8 cellular contexts compared by ENCODE assay signal in genomic region chr11:133966924-133967598, GRCh38. TPM values are rescaled to one million over a fixed set of nuclear protein-coding genes. Genes with fewer than 3 reads are reported as not detected.
DNase-seq lines count a peak whose midpoint lies in the region; ATAC-seq, FAIRE-seq and TF ChIP-seq lines count a peak whose summit lies in the region.

No MANE protein-coding gene starts in this region.

- H3K27me3 Mint-ChIP-seq in CD8-positive, alpha-beta memory T cell: peaks cover 26 to 31% of the 10 kb centered on the region in 2 donors
- H3K27me3 Mint-ChIP-seq in T-helper 17 cell (peaks cover 77% of the 10 kb centered on the region), astrocyte (ENCODE audit: low read depth, unreplicated experiment) (peaks cover 67% of the 10 kb centered on the region)
- peaks cover 3% of the 10 kb centered on the region for H3K27me3 Mint-ChIP-seq in stimulated activated naive CD8-positive, alpha-beta T cell treated with anti-CD3 and anti-CD28 coated beads, Interleukin-15, Interleukin-2, amounts not matched to agents 100 ng/mL and 50 ng/mL, for 24 hours

- H3K9ac ChIP-seq in astrocyte (ENCODE audit: low read length) (no peak overlapping the region), mesendoderm (ENCODE audit: low read length) (no peak overlapping the region)

- H3K56ac ChIP-seq in mesendoderm (ENCODE audit: low read length): no peak overlapping the region

- peak overlapping the region in 7 of 8 donors; percentile 59 to 97 (median 84) for H3K27ac Mint-ChIP-seq in CD8-positive, alpha-beta memory T cell
- no peak overlapping the region for H3K27ac Mint-ChIP-seq in T-helper 17 cell
- H3K27ac Mint-ChIP-seq in astrocyte (ENCODE audit: unreplicated experiment): no peak overlapping the region
- H3K27ac Mint-ChIP-seq in stimulated activated naive CD8-positive, alpha-beta T cell treated with anti-CD3 and anti-CD28 coated beads, Interleukin-15, Interleukin-2, amounts not matched to agents 100 ng/mL and 50 ng/mL, for 24 hours: peak overlapping the region; percentile 94

- H3K4me3 ChIP-seq in CD8-positive, alpha-beta memory T cell (ENCODE audit: low read length): peak overlapping the region; percentile 66
- no peak overlapping the region for H3K4me3 ChIP-seq in astrocyte (ENCODE audit: insufficient read depth, low read depth, low read length)
- H3K4me3 ChIP-seq in mesendoderm (ENCODE audit: low read length): no peak overlapping the region

- no peaks in the 10 kb centered on the region for H3K36me3 ChIP-seq in CD8-positive, alpha-beta memory T cell (ENCODE audit: insufficient read depth, low read length)
- H3K36me3 ChIP-seq in astrocyte (ENCODE audit: insufficient read depth, low read length): no peaks in the 10 kb centered on the region
- no peaks in the 10 kb centered on the region for H3K36me3 ChIP-seq in mesendoderm (ENCODE audit: control insufficient read depth, insufficient read depth, low read length)

- H3K9me3 Mint-ChIP-seq in CD8-positive, alpha-beta memory T cell: peaks cover 0 to 2% (median 0%) of the 10 kb centered on the region in 5 donors
- no peaks in the 10 kb centered on the region for H3K9me3 Mint-ChIP-seq in astrocyte (ENCODE audit: unreplicated experiment)
- no peaks in the 10 kb centered on the region for H3K9me3 Mint-ChIP-seq in stimulated activated naive CD8-positive, alpha-beta T cell treated with anti-CD3 and anti-CD28 coated beads, Interleukin-15, Interleukin-2, amounts not matched to agents 100 ng/mL and 50 ng/mL, for 24 hours

- no peaks in the 10 kb centered on the region for H3K27me3 ChIP-seq in CD8-positive, alpha-beta memory T cell (ENCODE audit: insufficient read depth, low read length, poor library complexity, severe bottlenecking)
- H3K27me3 ChIP-seq in astrocyte (ENCODE audit: insufficient read depth, low read length): no peaks in the 10 kb centered on the region
- H3K27me3 ChIP-seq in mesendoderm (ENCODE audit: insufficient read depth, low read length, poor library complexity): no peaks in the 10 kb centered on the region

- H3K4me1 Mint-ChIP-seq in CD8-positive, alpha-beta memory T cell: peaks cover 11 to 13% (median 13%) of the 10 kb centered on the region in 3 donors
- H3K4me1 Mint-ChIP-seq in T-helper 17 cell (peaks cover 22% of the 10 kb centered on the region), astrocyte (ENCODE audit: low read depth, unreplicated experiment) (peaks cover 3% of the 10 kb centered on the region)
- peaks cover 17% of the 10 kb centered on the region for H3K4me1 Mint-ChIP-seq in stimulated activated naive CD8-positive, alpha-beta T cell treated with anti-CD3 and anti-CD28 coated beads, Interleukin-15, Interleukin-2, amounts not matched to agents 100 ng/mL and 50 ng/mL, for 24 hours (ENCODE audit: low read depth)

- H3K4me1 ChIP-seq in CD8-positive, alpha-beta memory T cell (ENCODE audit: insufficient read depth, low read length): peaks cover 8% of the 10 kb centered on the region
- H3K4me1 ChIP-seq in astrocyte (ENCODE audit: insufficient read depth, low read length): no peaks in the 10 kb centered on the region
- no peaks in the 10 kb centered on the region for H3K4me1 ChIP-seq in mesendoderm (ENCODE audit: control insufficient read depth, low read depth, low read length)

- H4K5ac ChIP-seq in mesendoderm (ENCODE audit: low read length): no peak overlapping the region

- no peaks in the 10 kb centered on the region for H4K20me1 ChIP-seq in astrocyte (ENCODE audit: insufficient read depth, low read length)

- no peak for TF ChIP-seq CTCF in astrocyte (IDR thresholded peaks at IDR 0.05; ENCODE audit: insufficient read depth, low read depth, low read length)

- no peak overlapping the region for H2BK15ac ChIP-seq in mesendoderm (replicated peaks; ENCODE audit: low read depth)

- no peak overlapping the region for H2BK120ac ChIP-seq in mesendoderm (ENCODE audit: low read depth, low read length)

- H3K36me3 Mint-ChIP-seq in CD8-positive, alpha-beta memory T cell: peaks cover 0 to 1% (median 0%) of the 10 kb centered on the region in 3 donors
- H3K36me3 Mint-ChIP-seq in T-helper 17 cell (ENCODE audit: low read depth) (peaks cover 8% of the 10 kb centered on the region), astrocyte (ENCODE audit: low read depth, unreplicated experiment) (peaks cover 1% of the 10 kb centered on the region)
- H3K36me3 Mint-ChIP-seq in stimulated activated naive CD8-positive, alpha-beta T cell treated with anti-CD3 and anti-CD28 coated beads, Interleukin-15, Interleukin-2, amounts not matched to agents 100 ng/mL and 50 ng/mL, for 24 hours (ENCODE audit: low read depth): no peaks in the 10 kb centered on the region

- CTCF ChIA-PET in CD8-positive, alpha-beta memory T cell (lab: Charles Lee): interaction anchor here (1.6 kb wide), 1 partner anchor 9 kb away, joined by 7 read pairs; no protein-coding TSS in a partner anchor

- H2AK5ac ChIP-seq in mesendoderm (ENCODE audit: low read length): no peak overlapping the region

- no peak overlapping the region for H2BK5ac ChIP-seq in mesendoderm (ENCODE audit: low read length)

- peak overlapping the region; percentile 34 for H2AFZ ChIP-seq in astrocyte (ENCODE audit: low read depth, low read length)

- H3K4me2 ChIP-seq in astrocyte (ENCODE audit: low read length): no peak overlapping the region
- no peak overlapping the region for H3K4me2 ChIP-seq in mesendoderm (ENCODE audit: low read length)

- H3K27ac ChIP-seq in CD8-positive, alpha-beta memory T cell (ENCODE audit: low read depth, low read length): no peak overlapping the region
- H3K27ac ChIP-seq in astrocyte (ENCODE audit: low read depth, low read length) (no peak overlapping the region), mesendoderm (ENCODE audit: low read depth, low read length) (no peak overlapping the region)

- FAIRE-seq in astrocyte (lab: Jason Lieb, UNC): no peak

- POLR2A ChIA-PET in CD8-positive, alpha-beta memory T cell (lab: Charles Lee): no interaction called here

- H4K8ac ChIP-seq in mesendoderm (ENCODE audit: low read depth, low read length): no peak overlapping the region

- no peaks in the 10 kb centered on the region for H3K79me2 ChIP-seq in astrocyte (ENCODE audit: insufficient read depth, low read length)
- no peaks in the 10 kb centered on the region for H3K79me2 ChIP-seq in mesendoderm (ENCODE audit: control insufficient read depth, insufficient read depth, low read length)

- H3K79me1 ChIP-seq in mesendoderm (ENCODE audit: low read length): no peaks in the 10 kb centered on the region

- no peak overlapping the region for H3K4ac ChIP-seq in mesendoderm (ENCODE audit: low read depth, low read length)

- H3K18ac ChIP-seq in mesendoderm (ENCODE audit: low read length): no peak overlapping the region

- no CpG with 5 or more reads among the region's 43 CpGs for WGBS in mesendoderm (ENCODE audit: extremely low coverage, insufficient coverage, low lambda C conversion rate)

- no peaks in the 10 kb centered on the region for H3K9me3 ChIP-seq in CD8-positive, alpha-beta memory T cell (ENCODE audit: low read length)
- H3K9me3 ChIP-seq in T-helper 17 cell (ENCODE audit: control insufficient read depth, low read length, poor library complexity, severe bottlenecking) (no peaks in the 10 kb centered on the region), astrocyte (ENCODE audit: insufficient read depth, low read depth, low read length) (no peaks in the 10 kb centered on the region)

- DNase-seq in CD8-positive, alpha-beta memory T cell: peak; percentile 47 to 78 (median 60)
- peak; percentile 37 to 61 (median 42) for DNase-seq in T-helper 17 cell
- no peak for DNase-seq in astrocyte (ENCODE audit: low read depth)
- peak; percentile 50 for DNase-seq in mesendoderm
- DNase-seq in NOMO-1 treated with DMSO at 0.1 percent for 48 hours (lab: John Stamatoyannopoulos, UW; ENCODE audit: unreplicated experiment): no peak

- H3K4me3 Mint-ChIP-seq in CD8-positive, alpha-beta memory T cell: peak overlapping the region; percentile 71 to 95 (median 90)
- H3K4me3 Mint-ChIP-seq in T-helper 17 cell: peak overlapping the region; percentile 95
- no peak overlapping the region for H3K4me3 Mint-ChIP-seq in astrocyte (ENCODE audit: unreplicated experiment)
- H3K4me3 Mint-ChIP-seq in stimulated activated naive CD8-positive, alpha-beta T cell treated with anti-CD3 and anti-CD28 coated beads, Interleukin-15, Interleukin-2, amounts not matched to agents 100 ng/mL and 50 ng/mL, for 24 hours: peak overlapping the region; percentile 86

- H3K23ac ChIP-seq in mesendoderm (ENCODE audit: low read length): no peak overlapping the region

- ATAC-seq in T-helper 17 cell (peak; percentile 83), GM21367 (IDR thresholded peaks at IDR 0.05; ENCODE audit: unreplicated experiment) (no peak), HG03196 (IDR thresholded peaks at IDR 0.05; ENCODE audit: unreplicated experiment) (no peak)

RNA-seq across cellular contexts. Expression of gene IGSF9B, which starts 10.3 kb away (rescaled TPM):
- 10 to 100 TPM; 12.2 to 15.2 TPM for total RNA-seq in CD8-positive, alpha-beta memory T cell
- 1.4 TPM for polyA plus RNA-seq in CD8-positive, alpha-beta memory T cell
- total RNA-seq in T-helper 17 cell (10 to 100 TPM; 43.8 to 52.9 TPM), astrocyte (13.1 and 16.7 TPM in 2 replicates)
- polyA plus RNA-seq in mesendoderm (2013, experiment 1 of 2): 8.4 TPM
- 7.0 TPM for polyA plus RNA-seq in mesendoderm (2013, experiment 2 of 2)

Comparison
In these comparisons a context has a peak if more than half of its experiments do, and no peak if none do; other contexts are left out.
1. DNase-seq: peak in CD8-positive, alpha-beta memory T cell (5 of 5), T-helper 17 cell (3 of 3) and mesendoderm (single experiment); none in astrocyte (single experiment) and NOMO-1 treated with DMSO at 0.1 percent for 48 hours (single experiment).
2. H3K27ac Mint-ChIP-seq: peak in CD8-positive, alpha-beta memory T cell (7 of 8) and stimulated activated naive CD8-positive, alpha-beta T cell treated with anti-CD3 and anti-CD28 coated beads, Interleukin-15, Interleukin-2, amounts not matched to agents 100 ng/mL and 50 ng/mL, for 24 hours (single experiment); none in T-helper 17 cell (single experiment) and astrocyte (single experiment).